Comparison of ENCODE assay signal across 11 cellular contexts in the genomic region with DNA sequence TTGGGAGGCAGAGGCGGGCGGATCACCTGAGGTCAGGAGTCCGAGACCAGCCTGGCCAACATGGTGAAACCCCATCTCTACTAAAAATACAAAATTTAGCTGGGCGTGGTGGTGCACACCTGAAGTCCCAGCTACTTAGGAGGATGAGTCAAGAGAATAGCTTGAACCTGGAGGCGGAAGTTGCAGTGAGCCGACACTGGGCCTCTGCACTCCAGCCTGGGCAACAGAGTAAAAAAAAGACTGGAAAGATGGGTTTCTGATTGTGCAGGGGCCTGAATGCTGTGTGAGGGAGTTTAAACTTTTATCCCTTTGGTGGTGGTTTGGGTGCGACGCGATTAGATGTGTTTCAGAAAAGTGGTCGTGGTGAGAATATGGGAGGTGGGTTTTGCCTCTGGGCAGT. TPM values are rescaled to one million over a fixed set of nuclear protein-coding genes. Genes with fewer than 3 reads are reported as not detected.
DNase-seq lines count a peak whose midpoint lies in the region; TF ChIP-seq lines count a peak whose summit lies in the region.
"Had no signal": no experiment of that assay in that cellular context is flagged by ENCODE, and none has a peak within 500 bp of the region (broad histone marks: within the 10 kb centered on the region; RNA-seq: fewer than 3 reads in every experiment).

No MANE protein-coding gene starts in this region.

- no peaks in the 10 kb centered on the region for H3K9me3 ChIP-seq in OCI-LY7 (ENCODE audit: low read length)
- H3K9me3 ChIP-seq in prostate gland: no peaks in the 10 kb centered on the region
- H3K9me3 ChIP-seq: A549 had no signal

- no peaks in the 10 kb centered on the region for H3K79me2 ChIP-seq in OCI-LY7 (ENCODE audit: insufficient read depth, low read depth, low read length)

- 0 out of 2 replicates have a peak, but pooled peaks cover 4% of the 10 kb centered on the region for H4K20me1 ChIP-seq in OCI-LY7 (ENCODE audit: insufficient read depth, low read length)

- DNase-seq in activated CD4-positive, alpha-beta T cell treated with anti-CD3 and anti-CD28 coated beads, Interleukin-2, amount 10 ng/mL, durations not matched to agents 24 days and 14 days: no peak
- DNase-seq in activated CD4-positive, alpha-beta T cell treated with anti-CD3 and anti-CD28 coated beads for 1 hour: no peak
- DNase-seq in OCI-LY7 (ENCODE audit: low spot score): no peak
- DNase-seq in dorsolateral prefrontal cortex: no peak
- no peak for DNase-seq in prostate gland (ENCODE audit: low spot score)
- no peak for DNase-seq in OCI-M2 (lab: John Stamatoyannopoulos, UW; ENCODE audit: unreplicated experiment)
- no peak for DNase-seq in NCI-H2227 treated with DMSO at 0.1 percent for 48 hours (lab: John Stamatoyannopoulos, UW)
- DNase-seq: EL, NCI-H1694 had no signal

- H3K4me2 ChIP-seq in OCI-LY7 (ENCODE audit: low read length): peak overlapping the region; percentile 88

- peak overlapping the region; percentile 76 for H3K4me3 Mint-ChIP-seq in activated CD4-positive, alpha-beta T cell treated with anti-CD3 and anti-CD28 coated beads, Interleukin-2, amount 10 ng/mL, durations not matched to agents 24 days and 14 days

- H3K9me2 ChIP-seq in OCI-LY7 (ENCODE audit: insufficient read depth, low read length): no peaks in the 10 kb centered on the region

- CTCF ChIA-PET in OCI-LY7 (lab: Charles Lee; ENCODE audit: unreplicated experiment): interaction anchor here (0.8 kb wide), 1 partner anchor 305 kb away, joined by 3 read pairs; no protein-coding TSS in a partner anchor

- no peaks in the 10 kb centered on the region for H3K27me3 Mint-ChIP-seq in activated CD4-positive, alpha-beta T cell treated with anti-CD3 and anti-CD28 coated beads, Interleukin-2, amount 10 ng/mL, durations not matched to agents 24 days and 14 days

- no peak for TF ChIP-seq CTCF in OCI-LY7 (conservative IDR thresholded peaks at IDR 0.05; ENCODE audit: low read length)
- no peak for TF ChIP-seq CTCF in dorsolateral prefrontal cortex (IDR thresholded peaks at IDR 0.05 in 54 of 56, conservative IDR thresholded peaks at IDR 0.05 in 2 of 56; ENCODE audit: low read depth in 1 of 56, partially characterized antibody in 56 of 56)
- no peak for TF ChIP-seq CTCF in prostate gland (IDR thresholded peaks at IDR 0.05)

- peak overlapping the region; percentile 91 for H3K4me3 ChIP-seq in OCI-LY7 (ENCODE audit: low read depth, low read length, poor library complexity, severe bottlenecking)
- H3K4me3 ChIP-seq in dorsolateral prefrontal cortex: peak overlapping the region in 40 of 59 donors; percentile 69 to 97 (median 89)
- H3K4me3 ChIP-seq in skin epidermis: peak overlapping the region in 3 of 7 experiments; percentile 17 to 71 (median 22)
- no peak overlapping the region for H3K4me3 ChIP-seq in prostate gland

- peaks cover 61% of the 10 kb centered on the region for H3K4me1 Mint-ChIP-seq in activated CD4-positive, alpha-beta T cell treated with anti-CD3 and anti-CD28 coated beads, Interleukin-2, amount 10 ng/mL, durations not matched to agents 24 days and 14 days

- H3K27me3 ChIP-seq in dorsolateral prefrontal cortex (no peaks in the 10 kb centered on the region), prostate gland (replicated peaks; ENCODE audit: insufficient read depth) (no peaks in the 10 kb centered on the region)

- H2AFZ ChIP-seq in OCI-LY7 (ENCODE audit: low read length): no peak overlapping the region

- H3K27ac ChIP-seq in OCI-LY7 (ENCODE audit: low read depth, low read length, poor library complexity, severe bottlenecking) (peak overlapping the region; percentile 67), dorsolateral prefrontal cortex (peak overlapping the region in 5 of 59 donors; percentile 66 to 82 (median 81)), skin epidermis (peak overlapping the region in 14 of 21 experiments; percentile 13 to 92 (median 76)), prostate gland (no peak overlapping the region)
- H3K27ac ChIP-seq: A549 had no signal

- H3K36me3 Mint-ChIP-seq in activated CD4-positive, alpha-beta T cell treated with anti-CD3 and anti-CD28 coated beads, Interleukin-2, amount 10 ng/mL, durations not matched to agents 24 days and 14 days (ENCODE audit: low read depth): peaks cover 5% of the 10 kb centered on the region

- intact Hi-C loops in activated CD4-positive, alpha-beta T cell treated with anti-CD3 and anti-CD28 coated beads, Interleukin-2, amount 10 ng/mL, durations not matched to agents 24 days and 14 days (cut with micrococcal nuclease): no loop called here
- intact Hi-C loops in OCI-LY7 (cut with micrococcal nuclease; ENCODE audit: unreplicated experiment): loop anchor here (5.0 to 10.0 kb wide), 2 partner anchors 173 to 650 kb away; a partner anchor contains a TSS
- intact Hi-C loops in dorsolateral prefrontal cortex (cut with DNase I): loop anchor here (10.0 kb wide), 2 partner anchors 60 to 90 kb away; a partner anchor contains a TSS
- intact Hi-C loops in prostate gland (cut with DNase I): no loop called here

- H3K36me3 ChIP-seq in OCI-LY7 (ENCODE audit: insufficient read depth, low read length): no peaks in the 10 kb centered on the region
- H3K36me3 ChIP-seq in prostate gland: no peaks in the 10 kb centered on the region

- no TSS peak for BruUV-seq in OCI-LY7 (replicated peaks; lab: Mats Ljungman, UMichigan)

- WGBS in prostate gland: 93% methylated on average over 10 of the region's 10 CpGs

- peak overlapping the region; percentile 85 for H3K27ac Mint-ChIP-seq in activated CD4-positive, alpha-beta T cell treated with anti-CD3 and anti-CD28 coated beads, Interleukin-2, amount 10 ng/mL, durations not matched to agents 24 days and 14 days

- H3K4me1 ChIP-seq in OCI-LY7 (ENCODE audit: insufficient read depth, low read length, poor library complexity, severe bottlenecking) (peaks cover 47% of the 10 kb centered on the region), prostate gland (replicated peaks) (peaks cover 8% of the 10 kb centered on the region)

- TF ChIP-seq POLR2A in prostate gland (IDR thresholded peaks at IDR 0.05): no peak

- POLR2A ChIA-PET in OCI-LY7 (lab: Charles Lee): interaction anchor here (1.0 to 1.6 kb wide), 3 partner anchors 14 to 21 kb away, joined by 3 to 8 read pairs (median 6); no protein-coding TSS in a partner anchor

- no peaks in the 10 kb centered on the region for H3K9me3 Mint-ChIP-seq in activated CD4-positive, alpha-beta T cell treated with anti-CD3 and anti-CD28 coated beads, Interleukin-2, amount 10 ng/mL, durations not matched to agents 24 days and 14 days

RNA-seq across cellular contexts. Expression of a gene that starts 1.8 kb away (rescaled TPM):
- 5.8 and 6.4 TPM in 2 replicates for total RNA-seq in activated CD4-positive, alpha-beta T cell treated with anti-CD3 and anti-CD28 coated beads, Interleukin-2, amount 10 ng/mL, durations not matched to agents 24 days and 14 days
- total RNA-seq in OCI-LY7 (2014; rRNA removed; shearing (Covaris generic)): 3.1 and 3.9 TPM in 2 replicates
- total RNA-seq in OCI-LY7 (2022): 41.2 and 43.4 TPM in 2 replicates
- 10 to 100 TPM; 19.5 to 66.3 (median 29.6) TPM for total RNA-seq in dorsolateral prefrontal cortex
- 10 to 100 TPM; 22.4 to 36.1 TPM for total RNA-seq in prostate gland

RNA-seq across cellular contexts. Expression of a gene that starts 50.6 kb away (rescaled TPM):
- total RNA-seq in activated CD4-positive, alpha-beta T cell treated with anti-CD3 and anti-CD28 coated beads, Interleukin-2, amount 10 ng/mL, durations not matched to agents 24 days and 14 days: 284 TPM in 2 replicates
- total RNA-seq in OCI-LY7 (2014; rRNA removed; shearing (Covaris generic)): 181 and 241 TPM in 2 replicates
- total RNA-seq in OCI-LY7 (2022): 201 and 225 TPM in 2 replicates
- 10 to 100 TPM; 59.7 to 91.4 (median 71.8) TPM for total RNA-seq in dorsolateral prefrontal cortex
- total RNA-seq in prostate gland: 100 to 1,000 TPM; 141 to 220 TPM

Comparison
In these comparisons a context has a peak if more than half of its experiments do, and no peak if none do; other contexts are left out.
1. H3K27ac ChIP-seq: peak in OCI-LY7 (single experiment) and skin epidermis (14 of 21); none in prostate gland (0 of 2).
2. H3K4me3 ChIP-seq: peak in OCI-LY7 (single experiment) and dorsolateral prefrontal cortex (40 of 59); none in prostate gland (0 of 2).
3. intact Hi-C loops: an anchor here in OCI-LY7 (5.0 to 10.0 kb wide) and dorsolateral prefrontal cortex (10.0 kb wide); none called in activated CD4-positive, alpha-beta T cell treated with anti-CD3 and anti-CD28 coated beads, Interleukin-2, amount 10 ng/mL, durations not matched to agents 24 days and 14 days and prostate gland.